ENCODE assay signal across 14 cellular contexts in genomic region chr4:5751073-5751917, GRCh38. TPM values are rescaled to one million over a fixed set of nuclear protein-coding genes. Genes with fewer than 3 reads are reported as not detected.
A peak's percentile ranks its signal among the peaks of the same experiment; 100 is the strongest.
DNase-seq lines count a peak whose midpoint lies in the region; ATAC-seq and TF ChIP-seq lines count a peak whose summit lies in the region.
"Had no signal": no experiment of that assay in that cellular context is flagged by ENCODE, and none has a peak within 500 bp of the region (broad histone marks: within the 10 kb centered on the region; RNA-seq: fewer than 3 reads in every experiment).

No MANE protein-coding gene starts in this region.

- H3K4me3 Mint-ChIP-seq in activated T-helper 2 cell treated with anti-CD3 and anti-CD28 coated beads, Interferon-gamma antibody, Interleukin-2, Interleukin-4, amounts not matched to agents 10 μg/mL and 5 μg/mL and 100 μg/mL, durations not matched to agents 14 hours and 24 hours and 36 hours (ENCODE audit: low read depth) = no peak overlapping the region
- H3K4me3 Mint-ChIP-seq: activated B cell treated with CpG ODN at 0.5 μM for 24 hours; activated T-cell treated with anti-CD3 and anti-CD28 coated beads, Interleukin-2, amount 50 U/mL, for 4 hours had no signal

- intact Hi-C loops in PC-3 (cut with micrococcal nuclease) (no loop called here), posterior vena cava (cut with DNase I) (no loop called here)
- intact Hi-C loops in activated T-helper 2 cell treated with anti-CD3 and anti-CD28 coated beads, Interferon-gamma antibody, Interleukin-2, Interleukin-4, amounts not matched to agents 10 μg/mL and 5 μg/mL and 100 μg/mL, durations not matched to agents 14 hours and 24 hours and 36 hours (cut with micrococcal nuclease) = no loop called here

- H3K79me2 ChIP-seq in PC-3 (ENCODE audit: low read length) = no peaks in the 10 kb centered on the region

- no TSS peak for BruUV-seq in PC-3 (replicated peaks; lab: Mats Ljungman, UMichigan)

- CTCF ChIA-PET in PC-3 (lab: Charles Lee) = no interaction called here

- no peaks in the 10 kb centered on the region for H3K36me3 Mint-ChIP-seq in activated T-helper 2 cell treated with anti-CD3 and anti-CD28 coated beads, Interferon-gamma antibody, Interleukin-2, Interleukin-4, amounts not matched to agents 10 μg/mL and 5 μg/mL and 100 μg/mL, durations not matched to agents 14 hours and 24 hours and 36 hours (ENCODE audit: low read depth)

- no peaks in the 10 kb centered on the region for H3K9me2 ChIP-seq in PC-3 (replicated peaks; ENCODE audit: low read length)

- no peak overlapping the region for H3K4me3 ChIP-seq in PC-3 (ENCODE audit: low read length)
- H3K4me3 ChIP-seq: cardiac muscle cell, lung had no signal

- DNase-seq in Daoy (ENCODE audit: low read depth) (peak; percentile 95), PC-3 (no peak), fibroblast of gingiva (ENCODE audit: low read depth) (peak; percentile 87), posterior vena cava (ENCODE audit: low spot score) (peak; percentile 43), OCI-M2 (lab: John Stamatoyannopoulos, UW; ENCODE audit: unreplicated experiment) (no peak)
- no peak for DNase-seq in stimulated activated naive CD4-positive, alpha-beta T cell treated with Interleukin-2 at 50 U/mL for 16 hours (lab: John Stamatoyannopoulos, UW)
- no peak for DNase-seq in activated T-helper 2 cell treated with anti-CD3 and anti-CD28 coated beads, Interferon-gamma antibody, Interleukin-2, Interleukin-4, amounts not matched to agents 10 μg/mL and 5 μg/mL and 100 μg/mL, durations not matched to agents 14 hours and 24 hours and 36 hours (ENCODE audit: low spot score)
- DNase-seq: activated B cell treated with CpG ODN at 0.5 μM for 24 hours; activated T-cell treated with anti-CD3 and anti-CD28 coated beads, Interleukin-2, amount 50 U/mL, for 4 hours; NCI-H2227 treated with DMSO at 0.1 percent for 48 hours; SHP77 had no signal

- no peak overlapping the region for H3K4me2 ChIP-seq in PC-3 (ENCODE audit: low read length)

- H3K9me3 ChIP-seq in PC-3 (ENCODE audit: low read length) = no peaks in the 10 kb centered on the region

- H3K36me3 ChIP-seq in PC-3 (ENCODE audit: low read depth, low read length) = peaks cover 11% of the 10 kb centered on the region; the same call in 1 of the 2 replicates

- no peaks in the 10 kb centered on the region for H3K27me3 Mint-ChIP-seq in activated T-helper 2 cell treated with anti-CD3 and anti-CD28 coated beads, Interferon-gamma antibody, Interleukin-2, Interleukin-4, amounts not matched to agents 10 μg/mL and 5 μg/mL and 100 μg/mL, durations not matched to agents 14 hours and 24 hours and 36 hours (ENCODE audit: low read depth)
- H3K27me3 Mint-ChIP-seq: activated B cell treated with CpG ODN at 0.5 μM for 24 hours had no signal

- H3F3A ChIP-seq in PC-3 (ENCODE audit: low read length, unreplicated experiment) = no peaks in the 10 kb centered on the region

- H3K9ac ChIP-seq in PC-3 (ENCODE audit: low read length) = no peak overlapping the region; the same call in 1 of the 2 replicates

- peaks cover 32% of the 10 kb centered on the region for H3K4me1 ChIP-seq in PC-3 (ENCODE audit: insufficient read depth, low read length)

- TF ChIP-seq CTCF in PC-3 (conservative IDR thresholded peaks at IDR 0.05; ENCODE audit: low read depth, low read length) = no peak

- ATAC-seq in PC-3 (no peak), HG03280 (IDR thresholded peaks at IDR 0.05; ENCODE audit: unreplicated experiment) (no peak)
- ATAC-seq: activated T-cell treated with anti-CD3 and anti-CD28 coated beads, Interleukin-2, amount 50 U/mL, for 4 hours had no signal

- no peak overlapping the region for H3K27ac Mint-ChIP-seq in activated T-helper 2 cell treated with anti-CD3 and anti-CD28 coated beads, Interferon-gamma antibody, Interleukin-2, Interleukin-4, amounts not matched to agents 10 μg/mL and 5 μg/mL and 100 μg/mL, durations not matched to agents 14 hours and 24 hours and 36 hours
- H3K27ac Mint-ChIP-seq: activated B cell treated with CpG ODN at 0.5 μM for 24 hours had no signal

- POLR2A ChIA-PET in PC-3 (lab: Charles Lee; ENCODE audit: unreplicated experiment) = no interaction called here

- no peaks in the 10 kb centered on the region for H3K9me3 Mint-ChIP-seq in activated T-helper 2 cell treated with anti-CD3 and anti-CD28 coated beads, Interferon-gamma antibody, Interleukin-2, Interleukin-4, amounts not matched to agents 10 μg/mL and 5 μg/mL and 100 μg/mL, durations not matched to agents 14 hours and 24 hours and 36 hours
- H3K9me3 Mint-ChIP-seq: activated B cell treated with CpG ODN at 0.5 μM for 24 hours; activated T-cell treated with anti-CD3 and anti-CD28 coated beads, Interleukin-2, amount 50 U/mL, for 4 hours had no signal

- H3K27me3 ChIP-seq in PC-3 (ENCODE audit: low read length) = no peaks in the 10 kb centered on the region
- H3K27me3 ChIP-seq: cardiac muscle cell had no signal

- no peaks in the 10 kb centered on the region for H4K20me1 ChIP-seq in PC-3 (ENCODE audit: low read length)

- no peaks in the 10 kb centered on the region for H3K4me1 Mint-ChIP-seq in activated T-helper 2 cell treated with anti-CD3 and anti-CD28 coated beads, Interferon-gamma antibody, Interleukin-2, Interleukin-4, amounts not matched to agents 10 μg/mL and 5 μg/mL and 100 μg/mL, durations not matched to agents 14 hours and 24 hours and 36 hours (ENCODE audit: low read depth)
- H3K4me1 Mint-ChIP-seq: activated B cell treated with CpG ODN at 0.5 μM for 24 hours had no signal

- H3K27ac ChIP-seq in PC-3 (ENCODE audit: low read length) = peak overlapping the region; percentile 41
- H3K27ac ChIP-seq: cardiac muscle cell had no signal

- no peak overlapping the region for H2AFZ ChIP-seq in PC-3 (ENCODE audit: low read length)

RNA-seq across cellular contexts. Expression of gene EVC, which starts 40.3 kb away (rescaled TPM):
- total RNA-seq in Daoy (2014; rRNA removed; shearing (Covaris generic)) = 18.3 and 25.7 TPM in 2 replicates
- 22.7 and 29.9 TPM in 2 replicates for total RNA-seq in PC-3 (2014; rRNA removed)
- total RNA-seq in posterior vena cava = 10 to 100 TPM; 25.6 to 31.7 TPM
- 1.7 and 2.0 TPM in 2 replicates for total RNA-seq in activated T-helper 2 cell treated with anti-CD3 and anti-CD28 coated beads, Interferon-gamma antibody, Interleukin-2, Interleukin-4, amounts not matched to agents 10 μg/mL and 5 μg/mL and 100 μg/mL, durations not matched to agents 14 hours and 24 hours and 36 hours

RNA-seq across cellular contexts. Expression of gene EVC2, which starts 42.9 kb away (rescaled TPM):
- total RNA-seq in Daoy (2014; rRNA removed; shearing (Covaris generic)) = 4.4 and 6.5 TPM in 2 replicates
- 3.2 and 4.5 TPM in 2 replicates for total RNA-seq in PC-3 (2014; rRNA removed)
- total RNA-seq in posterior vena cava = 1 to 10 TPM; 7.0 to 7.1 TPM
- total RNA-seq in activated T-helper 2 cell treated with anti-CD3 and anti-CD28 coated beads, Interferon-gamma antibody, Interleukin-2, Interleukin-4, amounts not matched to agents 10 μg/mL and 5 μg/mL and 100 μg/mL, durations not matched to agents 14 hours and 24 hours and 36 hours = 0.43 and 0.67 TPM in 2 replicates

Comparison
In these comparisons a context has a peak if more than half of its experiments do, and no peak if none do; other contexts are left out.
1. DNase-seq: peak in Daoy (single experiment), fibroblast of gingiva (single experiment) and posterior vena cava (single experiment); none in PC-3 (single experiment), stimulated activated naive CD4-positive, alpha-beta T cell treated with Interleukin-2 at 50 U/mL for 16 hours (single experiment), OCI-M2 (single experiment) and activated T-helper 2 cell treated with anti-CD3 and anti-CD28 coated beads, Interferon-gamma antibody, Interleukin-2, Interleukin-4, amounts not matched to agents 10 μg/mL and 5 μg/mL and 100 μg/mL, durations not matched to agents 14 hours and 24 hours and 36 hours (single experiment).